Comparison of ENCODE assay signal across 25 cellular contexts in the genomic region with DNA sequence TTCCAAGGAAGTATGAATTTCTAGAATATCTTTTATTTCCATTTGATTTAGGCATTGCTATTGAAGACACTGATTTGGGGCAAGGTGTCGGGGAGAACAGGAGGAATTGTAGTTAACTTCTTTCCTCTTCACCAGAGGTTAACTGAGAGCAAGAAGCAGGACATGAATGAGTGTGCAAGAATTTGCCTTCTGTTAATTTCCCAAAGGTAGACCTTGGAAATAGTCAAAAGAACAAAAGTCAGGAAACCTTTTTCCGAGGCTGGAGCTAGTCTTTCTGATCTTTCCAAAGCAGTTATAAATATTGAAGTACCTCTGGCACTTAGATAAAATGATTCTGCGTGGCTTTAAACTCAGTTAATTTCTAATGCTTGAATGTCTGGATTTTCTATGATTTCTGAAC.
"Had no signal": no experiment of that assay in that cellular context is flagged by ENCODE, and none has a peak within 500 bp of the region (broad histone marks: within the 10 kb centered on the region; RNA-seq: fewer than 3 reads in every experiment).

No MANE protein-coding gene starts in this region.

- H3K27me3 Mint-ChIP-seq: effector memory CD8-positive, alpha-beta T cell; memory B cell; naive thymus-derived CD4-positive, alpha-beta T cell had no signal

- H3K27ac Mint-ChIP-seq: effector memory CD8-positive, alpha-beta T cell; memory B cell; nephron; stimulated activated effector memory CD8-positive, alpha-beta T cell treated with anti-CD3 and anti-CD28 coated beads, Interleukin-12 subunit alpha, Interleukin-12 subunit beta, amount 100 ng/mL, for 72 hours had no signal

- H3K4me3 Mint-ChIP-seq: effector memory CD8-positive, alpha-beta T cell; memory B cell; nephron; stimulated activated effector memory CD8-positive, alpha-beta T cell treated with anti-CD3 and anti-CD28 coated beads, Interleukin-12 subunit alpha, Interleukin-12 subunit beta, amount 100 ng/mL, for 72 hours had no signal

- H3K27ac ChIP-seq: coronary artery, heart left ventricle, hepatocyte, pancreas, right atrium auricular region, stomach, thyroid gland, vagina had no signal

- H3K36me3 ChIP-seq: gastrocnemius medialis, heart left ventricle, pancreas, right atrium auricular region, stomach, thyroid gland, vagina had no signal

- H3K4me3 ChIP-seq: coronary artery, gastrocnemius medialis, heart left ventricle, hepatocyte, lung, pancreas, right atrium auricular region, stomach, thyroid gland, vagina had no signal

- DNase-seq: dermis blood vessel endothelial cell; effector memory CD8-positive, alpha-beta T cell; foreskin fibroblast; gastrocnemius medialis; heart left ventricle; kidney; naive thymus-derived CD4-positive, alpha-beta T cell; occipital lobe; pancreas; stimulated activated CD4-positive, alpha-beta T cell treated with anti-CD3 and anti-CD28 coated beads, Interleukin-2, amount 100 ng/mL, for 24 hours; stimulated activated CD4-positive, alpha-beta T cell treated with anti-CD3 and anti-CD28 coated beads, Interleukin-4, amount 100 ng/mL, for 24 hours; stimulated activated naive CD4-positive, alpha-beta T cell treated with Interleukin-2 at 50 U/mL for 16 hours; stomach; thyroid gland; trophoblast cell had no signal

- FAIRE-seq: pancreas had no signal

- H2AFZ ChIP-seq: hepatocyte had no signal

- ATAC-seq: effector memory CD8-positive, alpha-beta T cell; gastrocnemius medialis; heart left ventricle; left lobe of liver; naive thymus-derived CD4-positive, alpha-beta T cell; sciatic nerve; stimulated activated effector memory CD8-positive, alpha-beta T cell treated with anti-CD3 and anti-CD28 coated beads, Interleukin-12 subunit alpha, Interleukin-12 subunit beta, amount 100 ng/mL, for 72 hours had no signal

- H3K4me2 ChIP-seq: hepatocyte had no signal

- H3K9me3 Mint-ChIP-seq: effector memory CD8-positive, alpha-beta T cell; memory B cell; naive thymus-derived CD4-positive, alpha-beta T cell; nephron; stimulated activated effector memory CD8-positive, alpha-beta T cell treated with anti-CD3 and anti-CD28 coated beads, Interleukin-12 subunit alpha, Interleukin-12 subunit beta, amount 100 ng/mL, for 72 hours had no signal

- H3K9me3 ChIP-seq: gastrocnemius medialis, heart left ventricle, pancreas, right atrium auricular region, stomach, thyroid gland, vagina had no signal

- H3K36me3 Mint-ChIP-seq: memory B cell; stimulated activated effector memory CD8-positive, alpha-beta T cell treated with anti-CD3 and anti-CD28 coated beads, Interleukin-12 subunit alpha, Interleukin-12 subunit beta, amount 100 ng/mL, for 72 hours had no signal

- H3K27me3 ChIP-seq: gastrocnemius medialis, heart left ventricle, hepatocyte, pancreas, right atrium auricular region, stomach, thyroid gland, vagina had no signal
